ENCODE assay signal across 16 cellular contexts in the genomic region with DNA sequence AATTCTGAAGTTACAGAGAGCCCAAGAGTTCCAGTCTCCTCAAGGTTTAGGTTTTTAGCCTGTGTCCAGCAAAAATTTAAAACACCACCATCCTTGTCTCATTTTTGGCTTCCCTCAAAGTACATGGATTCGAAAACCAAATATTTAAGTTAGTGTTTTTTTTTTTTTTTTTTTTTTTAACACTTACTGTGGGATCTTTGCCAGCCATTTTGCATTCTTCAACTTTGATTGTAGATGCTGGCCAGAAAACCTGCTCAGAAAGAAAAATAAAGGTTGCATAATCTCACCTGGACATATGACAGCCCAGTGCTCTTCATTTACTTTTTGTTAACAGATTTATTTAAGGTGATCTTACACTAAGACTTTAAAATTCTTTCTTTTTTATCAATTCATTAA.
A peak's percentile ranks its signal among the peaks of the same experiment; 100 is the strongest.
DNase-seq lines count a peak whose midpoint lies in the region; ATAC-seq and TF ChIP-seq lines count a peak whose summit lies in the region.
"Had no signal": no experiment of that assay in that cellular context is flagged by ENCODE, and none has a peak within 500 bp of the region (broad histone marks: within the 10 kb centered on the region; RNA-seq: fewer than 3 reads in every experiment).

No MANE protein-coding gene starts in this region.

- ATAC-seq in left lung (peak; percentile 34), HG02973 (IDR thresholded peaks at IDR 0.05; ENCODE audit: unreplicated experiment) (no peak)
- ATAC-seq: activated naive CD4-positive, alpha-beta T cell treated with anti-CD3 and anti-CD28 coated beads, Interleukin-2, amount 50 U/mL, for 72 hours; activated T-cell treated with anti-CD3 and anti-CD28 coated beads, Interleukin-2, amount 50 U/mL, for 4 hours had no signal

- TF ChIP-seq CTCF in AG10803 (conservative IDR thresholded peaks at IDR 0.05; ENCODE audit: low read length) (no peak), breast epithelium (IDR thresholded peaks at IDR 0.05) (no peak), left lung (IDR thresholded peaks at IDR 0.05) (no peak)

- no peaks in the 10 kb centered on the region for H3K9me3 ChIP-seq in breast epithelium
- no peaks in the 10 kb centered on the region for H3K9me3 ChIP-seq in left lung
- H3K9me3 ChIP-seq: SJSA1 had no signal

- H3K4me3 ChIP-seq in AG10803 (ENCODE audit: low read length), result no peak overlapping the region
- H3K4me3 ChIP-seq in breast epithelium, result no peak overlapping the region
- H3K4me3 ChIP-seq in left lung, result no peak overlapping the region
- H3K4me3 ChIP-seq: SJSA1 had no signal

- H3K27ac ChIP-seq in breast epithelium (peak overlapping the region; percentile 59 to 78), left lung (no peak overlapping the region)
- H3K27ac ChIP-seq: KMS-11, SJSA1 had no signal

- DNase-seq in AG10803 (ENCODE audit: low read depth) (peak; percentile 62), M059J (ENCODE audit: low read depth) (peak; percentile 62), breast epithelium (ENCODE audit: low spot score in 2 of 2) (no peak), left lung (no peak), NCI-H2107 treated with DMSO at 0.1 percent for 48 hours (lab: John Stamatoyannopoulos, UW; ENCODE audit: unreplicated experiment) (no peak), activated gamma-delta T cell (lab: John Stamatoyannopoulos, UW) (no peak), iPS-NIHi7 (ENCODE audit: extremely low spot score) (no peak)
- DNase-seq: activated T-cell treated with anti-CD3 and anti-CD28 coated beads, Interleukin-2, amount 50 U/mL, for 4 hours; CD4-positive, alpha-beta T cell; NCI-H1105; NCI-H748 treated with DMSO at 0.1 percent for 48 hours; OCI-M1 had no signal

- peaks cover 0 to 3% of the 10 kb centered on the region in 2 donors for H3K4me1 ChIP-seq in breast epithelium
- H3K4me1 ChIP-seq in left lung, result peaks cover 7 to 28% of the 10 kb centered on the region in 2 donors
- H3K4me1 ChIP-seq: SJSA1 had no signal

- no peak for TF ChIP-seq POLR2A in breast epithelium (IDR thresholded peaks at IDR 0.05)

- intact Hi-C loops in breast epithelium (cut with DNase I; ENCODE audit: low total_unique reads) (no loop called here), left lung (cut with DNase I) (no loop called here)

- H3K36me3 ChIP-seq in breast epithelium, result no peaks in the 10 kb centered on the region
- H3K36me3 ChIP-seq in left lung, result no peaks in the 10 kb centered on the region
- H3K36me3 ChIP-seq: SJSA1 had no signal

- H3K27me3 ChIP-seq in breast epithelium (no peaks in the 10 kb centered on the region), left lung (no peaks in the 10 kb centered on the region)
- H3K27me3 ChIP-seq: SJSA1 had no signal

Comparison
In these comparisons a context has a peak if more than half of its experiments do, and no peak if none do; other contexts are left out.
1. DNase-seq: peak in AG10803 (single experiment) and M059J (single experiment); none in breast epithelium (0 of 2), left lung (0 of 2), NCI-H2107 treated with DMSO at 0.1 percent for 48 hours (single experiment), activated gamma-delta T cell (single experiment) and iPS-NIHi7 (single experiment).
2. H3K27ac ChIP-seq: peak in breast epithelium (2 of 2); none in left lung (0 of 2).